ENCODE assay signal across 12 cellular contexts in genomic region chr3:182738583-182739514, GRCh38. TPM values are rescaled to one million over a fixed set of nuclear protein-coding genes. Genes with fewer than 3 reads are reported as not detected.
DNase-seq lines count a peak whose midpoint lies in the region; ATAC-seq and TF ChIP-seq lines count a peak whose summit lies in the region.
"Had no signal": no experiment of that assay in that cellular context is flagged by ENCODE, and none has a peak within 500 bp of the region (broad histone marks: within the 10 kb centered on the region; RNA-seq: fewer than 3 reads in every experiment).

No MANE protein-coding gene starts in this region.

- DNase-seq in HCT116 (ENCODE audit: low read depth, low spot score) = peak; percentile 69
- peak; percentile 76 to 100 for DNase-seq in PC-9
- DNase-seq in iris pigment epithelial cell (ENCODE audit: low read depth) = peak; percentile 11
- no peak for DNase-seq in NCI-H1092 (lab: John Stamatoyannopoulos, UW)
- no peak for DNase-seq in MV-4-11 (lab: John Stamatoyannopoulos, UW)
- no peak for DNase-seq in osteocyte (ENCODE audit: extremely low spot score, unreplicated experiment)
- DNase-seq: CD4-positive, alpha-beta T cell; gastrocnemius medialis; posterior cingulate gyrus; stimulated activated CD4-positive, alpha-beta T cell treated with anti-CD3 and anti-CD28 coated beads, Interleukin-4, amount 100 ng/mL, for 4 hours had no signal

- no TSS peak for BruUV-seq in HCT116 (replicated peaks; lab: Mats Ljungman, UMichigan)
- BruUV-seq in PC-9 (replicated peaks; lab: Mats Ljungman, UMichigan) = no TSS peak

- H3K79me2 ChIP-seq in HCT116 (ENCODE audit: insufficient read depth, low read length) (no peaks in the 10 kb centered on the region), PC-9 (ENCODE audit: low read depth) (peaks cover 11% of the 10 kb centered on the region; the same call in 1 of the 2 replicates)

- H3K27me3 ChIP-seq in HCT116 (ENCODE audit: insufficient read depth, low read length) = no peaks in the 10 kb centered on the region
- no peaks in the 10 kb centered on the region for H3K27me3 ChIP-seq in PC-9 (ENCODE audit: insufficient read depth, low read depth)
- H3K27me3 ChIP-seq: gastrocnemius medialis had no signal

- H3K36me3 ChIP-seq in HCT116 (ENCODE audit: control insufficient read depth in 1 of 2, insufficient read depth in 2 of 2, low read length in 2 of 2) (no peaks in the 10 kb centered on the region), PC-9 (ENCODE audit: low read depth) (no peaks in the 10 kb centered on the region)
- H3K36me3 ChIP-seq: gastrocnemius medialis had no signal

- RAD21 ChIA-PET in HCT116 (lab: Charles Lee; ENCODE audit: low non-redundant PET in 1 of 2, low total read pairs in 2 of 2, uncharacterized antibody in 2 of 2, unreplicated experiment in 2 of 2) = no interaction called here

- H3K9me3 Mint-ChIP-seq in osteocyte (ENCODE audit: unreplicated experiment) = no peaks in the 10 kb centered on the region
- H3K9me3 Mint-ChIP-seq: CD4-positive, alpha-beta T cell; dendritic cell treated with granulocyte-macrophage colony-stimulating factor and Interleukin-4, amounts not matched to agents 40 ng/mL and 50 ng/mL, for 4 days had no signal

- no peaks in the 10 kb centered on the region for H3K36me3 Mint-ChIP-seq in osteocyte (ENCODE audit: unreplicated experiment)

- H3K27ac ChIP-seq in HCT116 (ENCODE audit: low read depth, low read length) (no peak overlapping the region), PC-9 (peak overlapping the region; percentile 98), skin epidermis (peak overlapping the region in 11 of 21 experiments; percentile 8 to 81 (median 54))

- ATAC-seq in HCT116 = peak; percentile 62

- H2AFZ ChIP-seq in HCT116 (ENCODE audit: low read depth, low read length, poor library complexity, severe bottlenecking) (peak overlapping the region; percentile 11), PC-9 (peak overlapping the region; percentile 46)

- no peak overlapping the region for H3K4me3 Mint-ChIP-seq in osteocyte (ENCODE audit: unreplicated experiment)
- H3K4me3 Mint-ChIP-seq: CD4-positive, alpha-beta T cell; dendritic cell treated with granulocyte-macrophage colony-stimulating factor and Interleukin-4, amounts not matched to agents 40 ng/mL and 50 ng/mL, for 4 days had no signal

- intact Hi-C loops in HCT116 (cut with micrococcal nuclease) (no loop called here), PC-9 (cut with micrococcal nuclease; ENCODE audit: unreplicated experiment) (loop anchor here (1.0 kb wide), 2 partner anchors 15 to 56 kb away; no protein-coding TSS in a partner anchor)

- H3K27me3 Mint-ChIP-seq in osteocyte (ENCODE audit: unreplicated experiment) = peaks cover under 1% of the 10 kb centered on the region

- POLR2A ChIA-PET in HCT116 (lab: Charles Lee) (no interaction called here), PC-9 (lab: Charles Lee; ENCODE audit: unreplicated experiment) (interaction anchor here (0.6 to 0.7 kb wide), 3 partner anchors 25 to 77 kb away, joined by 3 read pairs; no protein-coding TSS in a partner anchor)

- H4K20me1 ChIP-seq in HCT116 (ENCODE audit: insufficient read depth) (no peaks in the 10 kb centered on the region), PC-9 (ENCODE audit: insufficient read depth) (no peaks in the 10 kb centered on the region)

- no peak overlapping the region for H3K27ac Mint-ChIP-seq in osteocyte (ENCODE audit: unreplicated experiment)
- H3K27ac Mint-ChIP-seq: CD4-positive, alpha-beta T cell; dendritic cell treated with granulocyte-macrophage colony-stimulating factor and Interleukin-4, amounts not matched to agents 40 ng/mL and 50 ng/mL, for 4 days had no signal

- TF ChIP-seq CTCF in HCT116 (IDR thresholded peaks at IDR 0.05 in 2 of 3, conservative IDR thresholded peaks at IDR 0.05 in 1 of 3; ENCODE audit: borderline replicate concordance in 1 of 3, insufficient read depth in 1 of 3, low read depth in 2 of 3, low read length in 2 of 3) (no peak), PC-9 (conservative IDR thresholded peaks at IDR 0.05) (no peak), osteocyte (IDR thresholded peaks at IDR 0.05) (no peak)

- H3K4me3 ChIP-seq in HCT116 (replicated peaks in 1 of 2; ENCODE audit: low read depth in 1 of 2, low read length in 2 of 2) (0 out of 4 replicates have a peak overlapping the region, but pooled peaks of 1 of the 2 experiments have one; percentile 12), PC-9 (peak overlapping the region; percentile 47), skin epidermis (peak overlapping the region in 3 of 7 experiments; percentile 3 to 16 (median 6))

- H3K4me1 Mint-ChIP-seq in osteocyte (ENCODE audit: unreplicated experiment) = peaks cover 31% of the 10 kb centered on the region

- 0 out of 2 replicates have a peak, but pooled peaks have one; percentile 32 for TF ChIP-seq RAD21 in HCT116 (IDR thresholded peaks at IDR 0.05; ENCODE audit: low read depth)

- CTCF ChIA-PET in HCT116 (lab: Charles Lee) = no interaction called here
- CTCF ChIA-PET in PC-9 (lab: Charles Lee) = interaction anchor here (0.6 to 1.3 kb wide), 3 partner anchors 23 to 30 kb away, joined by 3 to 6 read pairs (median 5); no protein-coding TSS in a partner anchor

- H3K4me2 ChIP-seq in HCT116 (ENCODE audit: low read length) (peak overlapping the region; percentile 58), PC-9 (peak overlapping the region; percentile 80)

- H3K4me1 ChIP-seq in HCT116 (ENCODE audit: control insufficient read depth in 1 of 2, insufficient read depth in 2 of 2, low read length in 2 of 2) = peaks cover 17 to 29% of the 10 kb centered on the region in 2 experiments
- H3K4me1 ChIP-seq in PC-9 (replicated peaks; ENCODE audit: insufficient read depth) = peaks cover 51% of the 10 kb centered on the region

- no peak for TF ChIP-seq POLR2A in HCT116 (IDR thresholded peaks at IDR 0.05; ENCODE audit: borderline replicate concordance, extremely low read depth, insufficient read depth, insufficient read length)

- H3K9me3 ChIP-seq in HCT116 (ENCODE audit: control insufficient read depth in 1 of 2, insufficient read depth in 1 of 2, low read depth in 1 of 2, low read length in 2 of 2) (no peaks in the 10 kb centered on the region), PC-9 (ENCODE audit: insufficient read depth, low read depth) (no peaks in the 10 kb centered on the region)
- H3K9me3 ChIP-seq: gastrocnemius medialis had no signal

- H3K9ac ChIP-seq in HCT116 (ENCODE audit: low read length) = no peak overlapping the region

- H3K9me2 ChIP-seq in HCT116 (ENCODE audit: insufficient read depth) (no peaks in the 10 kb centered on the region), PC-9 (ENCODE audit: insufficient read depth) (no peaks in the 10 kb centered on the region)

- H3F3A ChIP-seq in PC-9 (ENCODE audit: insufficient read depth, low read depth) = peaks cover 45% of the 10 kb centered on the region

TF ChIP-seq in HCT116, 20 proteins besides CTCF, POLR2A, EP300 and RAD21 (continues in another document):
- TF ChIP-seq ATF3 (IDR thresholded peaks at IDR 0.05) (no peak), JUND (IDR thresholded peaks at IDR 0.05) (peak; percentile 81), EGR1 (IDR thresholded peaks at IDR 0.05; ENCODE audit: low read depth) (no peak), EZH2phosphoT487 (IDR thresholded peaks at IDR 0.05; ENCODE audit: borderline replicate concordance) (no peak), YY1 (IDR thresholded peaks at IDR 0.05; ENCODE audit: extremely low read depth, insufficient replicate concordance, low read depth, low read length) (no peak), TCF7L2 (IDR thresholded peaks at IDR 0.05; ENCODE audit: borderline replicate concordance, extremely low read depth, insufficient read depth, insufficient read length) (no peak), FOSL1 (IDR thresholded peaks at IDR 0.05; ENCODE audit: low read depth) (peak; percentile 76), ZFX (IDR thresholded peaks at IDR 0.05) (no peak), POLR2AphosphoS5 (IDR thresholded peaks at IDR 0.05; ENCODE audit: low read depth, low read length) (peak; percentile 42; the same call in 1 of the 2 replicates), ZBTB33 (IDR thresholded peaks at IDR 0.05; ENCODE audit: extremely low read depth, insufficient replicate concordance, low read length) (no peak), SP1 (IDR thresholded peaks at IDR 0.05; ENCODE audit: low read depth) (peak; percentile 95), ELF1 (IDR thresholded peaks at IDR 0.05; ENCODE audit: borderline replicate concordance, low read depth) (peak; percentile 61), SIN3A (IDR thresholded peaks at IDR 0.05; ENCODE audit: low read depth) (peak; percentile 68; the same call in 1 of the 2 replicates), ZNF274 (IDR thresholded peaks at IDR 0.05; ENCODE audit: low read depth, low read length) (no peak), SRF (IDR thresholded peaks at IDR 0.05; ENCODE audit: low read depth) (peak; percentile 75), MAX (IDR thresholded peaks at IDR 0.05) (peak; percentile 50; the same call in 1 of the 2 replicates), EZH2 (IDR thresholded peaks at IDR 0.05) (no peak), CEBPB (IDR thresholded peaks at IDR 0.05; ENCODE audit: low read depth) (peak; percentile 75), CBX3 (IDR thresholded peaks at IDR 0.05; ENCODE audit: low read depth) (peak; percentile 95)

RNA-seq across cellular contexts. Expression of gene ATP11B, which starts 54.5 kb away (rescaled TPM):
- total RNA-seq in HCT116 (2021; ENCODE audit: unreplicated experiment) (53.0 TPM), PC-9 (2021) (48.3 and 66.5 TPM in 2 replicates), osteocyte (69.2 and 70.1 TPM in 2 replicates)
- 12.4 and 12.5 TPM in 2 replicates for polyA plus RNA-seq in HCT116 (2012)

Comparison
In these comparisons a context has a peak if more than half of its experiments do, and no peak if none do; other contexts are left out.
1. DNase-seq: peak in HCT116 (single experiment), PC-9 (2 of 2) and iris pigment epithelial cell (single experiment); none in NCI-H1092 (single experiment), MV-4-11 (single experiment) and osteocyte (single experiment).